Comparison of ENCODE assay signal across 7 cellular contexts in the genomic region with DNA sequence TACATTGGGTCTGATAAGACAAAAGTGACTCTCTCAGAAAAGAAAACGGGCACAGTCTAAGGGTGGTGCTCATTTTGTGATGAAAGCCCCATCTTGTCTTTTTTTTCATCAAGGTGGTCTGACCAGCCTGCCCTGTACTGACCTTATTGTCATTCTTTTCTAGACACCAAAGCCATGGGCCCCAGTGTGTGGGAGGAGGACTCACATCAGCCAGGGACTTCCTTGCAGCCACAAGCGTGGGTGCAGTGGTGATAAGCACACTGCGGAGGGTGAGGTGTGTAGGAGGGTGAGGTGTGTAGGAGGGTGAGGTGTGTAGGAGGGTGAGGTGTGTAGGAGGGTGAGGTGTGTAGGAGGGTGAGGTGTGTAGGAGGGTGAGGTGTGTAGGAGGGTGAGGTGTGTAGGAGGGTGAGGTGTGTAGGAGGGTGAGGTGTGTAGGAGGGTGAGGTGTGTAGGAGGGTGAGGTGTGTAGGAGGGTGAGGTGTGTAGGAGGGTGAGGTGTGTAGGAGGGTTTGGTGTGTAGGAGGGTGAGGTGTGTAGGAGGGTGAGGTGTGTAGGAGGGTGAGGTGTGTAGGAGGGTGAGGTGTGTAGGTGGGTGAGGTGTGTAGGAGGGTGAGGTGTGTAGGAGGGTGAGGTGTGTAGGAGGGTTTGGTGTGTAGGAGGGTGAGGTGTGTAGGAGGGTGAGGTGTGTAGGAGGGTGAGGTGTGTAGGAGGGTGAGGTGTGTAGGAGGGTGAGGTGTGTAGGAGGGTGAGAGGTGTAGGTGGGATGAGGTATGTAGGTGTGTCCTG.
DNase-seq lines count a peak whose midpoint lies in the region; ATAC-seq, FAIRE-seq and TF ChIP-seq lines count a peak whose summit lies in the region.
"Not testable (repeated sequence)": the region's sequence is repeated elsewhere in the genome, so short reads cannot be mapped to it uniquely, and the experiment has no call there.

No MANE protein-coding gene starts in this region.

- BruUV-seq in GM12878 (replicated peaks; lab: Mats Ljungman, UMichigan), result not testable (repeated sequence)

- not testable (repeated sequence) for TF ChIP-seq CTCF in GM12878 (IDR thresholded peaks at IDR 0.05 in 2 of 3, conservative IDR thresholded peaks at IDR 0.05 in 1 of 3; ENCODE audit: control insufficient read depth in 2 of 3, extremely low read depth in 1 of 3, insufficient read depth in 1 of 3, low read depth in 3 of 3, low read length in 3 of 3); natural killer cell (IDR thresholded peaks at IDR 0.05)

- H3K27me3 ChIP-seq in GM12878 (replicated peaks in 1 of 2; ENCODE audit: control insufficient read depth in 2 of 2, insufficient read depth in 2 of 2, low read length in 1 of 2), result not testable (repeated sequence)

- not testable (repeated sequence) for H3K79me2 ChIP-seq in GM12878 (ENCODE audit: control insufficient read depth, insufficient read depth, low read length)

- DNase-seq in GM12892 (ENCODE audit: insufficient read length); activated T-helper 2 cell treated with anti-CD3 and anti-CD28 coated beads, Interferon-gamma antibody, Interleukin-2, Interleukin-4, amounts not matched to agents 10 μg/mL and 5 μg/mL and 100 μg/mL, durations not matched to agents 14 hours and 24 hours and 36 hours (ENCODE audit: low spot score); GM12878 (ENCODE audit: low read depth, low spot score); natural killer cell; stimulated activated effector memory CD8-positive, alpha-beta T cell treated with anti-CD3 and anti-CD28 coated beads, Interleukin-12 subunit alpha, Interleukin-12 subunit beta, amount 100 ng/mL, for 72 hours (ENCODE audit: low spot score in 2 of 2): not testable (repeated sequence)
- peak; percentile 13 to 23 for DNase-seq in activated CD4-positive, alpha-beta T cell treated with anti-CD3 and anti-CD28 coated beads, Interleukin-2, amount 50 U/mL, for 4 hours
- peak; percentile 3 for DNase-seq in Right ventricle myocardium superior

- not testable (repeated sequence) for H3K4me1 ChIP-seq in GM12878 (ENCODE audit: control insufficient read depth, insufficient read depth, low read length)

- not testable (repeated sequence) for ATAC-seq in GM12878; Right ventricle myocardium superior (ENCODE audit: poor library complexity)
- ATAC-seq in natural killer cell, result peak in 1 of 3 donors; percentile 16
- peak; percentile 14 for ATAC-seq in stimulated activated effector memory CD8-positive, alpha-beta T cell treated with anti-CD3 and anti-CD28 coated beads, Interleukin-12 subunit alpha, Interleukin-12 subunit beta, amount 100 ng/mL, for 72 hours

- H3K27ac ChIP-seq in GM12878 (ENCODE audit: control insufficient read depth, insufficient read depth), result not testable (repeated sequence)

- intact Hi-C loops in activated T-helper 2 cell treated with anti-CD3 and anti-CD28 coated beads, Interferon-gamma antibody, Interleukin-2, Interleukin-4, amounts not matched to agents 10 μg/mL and 5 μg/mL and 100 μg/mL, durations not matched to agents 14 hours and 24 hours and 36 hours (cut with micrococcal nuclease), result loop anchor here (2.0 kb wide), 1 partner anchor 57 kb away; no protein-coding TSS in a partner anchor
- intact Hi-C loops in GM12878 (cut with micrococcal nuclease; ENCODE audit: unreplicated experiment); Right ventricle myocardium superior (cut with DNase I): not testable (repeated sequence)
- intact Hi-C loops in natural killer cell (cut with micrococcal nuclease), result loop anchor here (5.0 kb wide), 1 partner anchor 36 kb away; no protein-coding TSS in a partner anchor

- FAIRE-seq in GM12892 (lab: Jason Lieb, UNC), result peak; percentile 99
- peak; percentile 95 for FAIRE-seq in GM12878 (lab: Jason Lieb, UNC)

- CTCF ChIA-PET in GM12878 (lab: Yijun Ruan, JAX), result not testable (repeated sequence)

- RAD21 ChIA-PET in GM12878 (lab: Charles Lee; ENCODE audit: unreplicated experiment), result not testable (repeated sequence)

- H3K36me3 ChIP-seq in GM12878 (ENCODE audit: control insufficient read depth in 2 of 2, insufficient read depth in 2 of 2, low read length in 1 of 2), result not testable (repeated sequence)

- H3K4me1 Mint-ChIP-seq in activated T-helper 2 cell treated with anti-CD3 and anti-CD28 coated beads, Interferon-gamma antibody, Interleukin-2, Interleukin-4, amounts not matched to agents 10 μg/mL and 5 μg/mL and 100 μg/mL, durations not matched to agents 14 hours and 24 hours and 36 hours (ENCODE audit: low read depth), result peaks cover 22% of the 10 kb centered on the region
- peaks cover 49 to 65% of the 10 kb centered on the region in 2 donors for H3K4me1 Mint-ChIP-seq in natural killer cell
- peaks cover 61% of the 10 kb centered on the region for H3K4me1 Mint-ChIP-seq in stimulated activated effector memory CD8-positive, alpha-beta T cell treated with anti-CD3 and anti-CD28 coated beads, Interleukin-12 subunit alpha, Interleukin-12 subunit beta, amount 100 ng/mL, for 72 hours

- H2AFZ ChIP-seq in GM12878 (ENCODE audit: control insufficient read depth, low read depth, low read length), result not testable (repeated sequence)

- not testable (repeated sequence) for H3K9ac ChIP-seq in GM12878 (ENCODE audit: control insufficient read depth, insufficient read depth, low read length)

- not testable (repeated sequence) for H3K4me3 Mint-ChIP-seq in activated T-helper 2 cell treated with anti-CD3 and anti-CD28 coated beads, Interferon-gamma antibody, Interleukin-2, Interleukin-4, amounts not matched to agents 10 μg/mL and 5 μg/mL and 100 μg/mL, durations not matched to agents 14 hours and 24 hours and 36 hours (ENCODE audit: low read depth)
- H3K4me3 Mint-ChIP-seq in natural killer cell, result peak overlapping the region; percentile 95
- H3K4me3 Mint-ChIP-seq in stimulated activated effector memory CD8-positive, alpha-beta T cell treated with anti-CD3 and anti-CD28 coated beads, Interleukin-12 subunit alpha, Interleukin-12 subunit beta, amount 100 ng/mL, for 72 hours, result peak overlapping the region; percentile 81

- POLR2A ChIA-PET in GM12878 (lab: Charles Lee), result not testable (repeated sequence)

- not testable (repeated sequence) for H4K20me1 ChIP-seq in GM12878 (ENCODE audit: control insufficient read depth, insufficient read depth)

- WGBS in GM12878 (ENCODE audit: insufficient coverage, insufficient replicate concordance, low lambda C conversion rate, missing lambda C conversion rate), result 2% methylated on average over 3 of the region's 3 CpGs

- SMC1A ChIA-PET in GM12878 (lab: Charles Lee; ENCODE audit: uncharacterized antibody, unreplicated experiment), result not testable (repeated sequence)

- in situ Hi-C loops in GM12878 (cut with MboI), result not testable (repeated sequence)

- not testable (repeated sequence) for H3K4me3 ChIP-seq in GM12878

- not testable (repeated sequence) for H3K4me2 ChIP-seq in GM12878 (ENCODE audit: control insufficient read depth, insufficient read depth)

- TF ChIP-seq RAD21 in GM12878 (IDR thresholded peaks at IDR 0.05; ENCODE audit: insufficient read depth, low read depth, low read length), result not testable (repeated sequence)

- TF ChIP-seq POLR2A in GM12892 (IDR thresholded peaks at IDR 0.05; ENCODE audit: low read depth, low read length); GM12878 (IDR thresholded peaks at IDR 0.05; ENCODE audit: low read depth, low read length): not testable (repeated sequence)

- H3K9me3 Mint-ChIP-seq in activated T-helper 2 cell treated with anti-CD3 and anti-CD28 coated beads, Interferon-gamma antibody, Interleukin-2, Interleukin-4, amounts not matched to agents 10 μg/mL and 5 μg/mL and 100 μg/mL, durations not matched to agents 14 hours and 24 hours and 36 hours, result peaks cover 24% of the 10 kb centered on the region
- H3K9me3 Mint-ChIP-seq in natural killer cell, result not testable (repeated sequence)
- H3K9me3 Mint-ChIP-seq in stimulated activated effector memory CD8-positive, alpha-beta T cell treated with anti-CD3 and anti-CD28 coated beads, Interleukin-12 subunit alpha, Interleukin-12 subunit beta, amount 100 ng/mL, for 72 hours, result peaks cover 12% of the 10 kb centered on the region

- peaks cover 11% of the 10 kb centered on the region for H3K27me3 Mint-ChIP-seq in activated T-helper 2 cell treated with anti-CD3 and anti-CD28 coated beads, Interferon-gamma antibody, Interleukin-2, Interleukin-4, amounts not matched to agents 10 μg/mL and 5 μg/mL and 100 μg/mL, durations not matched to agents 14 hours and 24 hours and 36 hours (ENCODE audit: low read depth)
- H3K27me3 Mint-ChIP-seq in natural killer cell (ENCODE audit: low read depth in 2 of 2), result peaks cover 0 to 14% of the 10 kb centered on the region in 2 donors

- not testable (repeated sequence) for H3K36me3 Mint-ChIP-seq in activated T-helper 2 cell treated with anti-CD3 and anti-CD28 coated beads, Interferon-gamma antibody, Interleukin-2, Interleukin-4, amounts not matched to agents 10 μg/mL and 5 μg/mL and 100 μg/mL, durations not matched to agents 14 hours and 24 hours and 36 hours (ENCODE audit: low read depth); natural killer cell
- peaks cover 38% of the 10 kb centered on the region for H3K36me3 Mint-ChIP-seq in stimulated activated effector memory CD8-positive, alpha-beta T cell treated with anti-CD3 and anti-CD28 coated beads, Interleukin-12 subunit alpha, Interleukin-12 subunit beta, amount 100 ng/mL, for 72 hours

- H3K9me3 ChIP-seq in GM12878 (replicated peaks; ENCODE audit: control insufficient read depth, insufficient read depth, low read length), result not testable (repeated sequence)

- TF ChIP-seq EP300 in GM12878 (IDR thresholded peaks at IDR 0.05; ENCODE audit: borderline replicate concordance in 1 of 2, control insufficient read depth in 1 of 2, low read depth in 2 of 2, low read length in 2 of 2), result not testable (repeated sequence)

- peak overlapping the region; percentile 70 for H3K27ac Mint-ChIP-seq in activated T-helper 2 cell treated with anti-CD3 and anti-CD28 coated beads, Interferon-gamma antibody, Interleukin-2, Interleukin-4, amounts not matched to agents 10 μg/mL and 5 μg/mL and 100 μg/mL, durations not matched to agents 14 hours and 24 hours and 36 hours
- peak overlapping the region; percentile 94 for H3K27ac Mint-ChIP-seq in natural killer cell
- peak overlapping the region; percentile 99 for H3K27ac Mint-ChIP-seq in stimulated activated effector memory CD8-positive, alpha-beta T cell treated with anti-CD3 and anti-CD28 coated beads, Interleukin-12 subunit alpha, Interleukin-12 subunit beta, amount 100 ng/mL, for 72 hours
